19 cellular contexts compared by ENCODE assay signal in the genomic region with DNA sequence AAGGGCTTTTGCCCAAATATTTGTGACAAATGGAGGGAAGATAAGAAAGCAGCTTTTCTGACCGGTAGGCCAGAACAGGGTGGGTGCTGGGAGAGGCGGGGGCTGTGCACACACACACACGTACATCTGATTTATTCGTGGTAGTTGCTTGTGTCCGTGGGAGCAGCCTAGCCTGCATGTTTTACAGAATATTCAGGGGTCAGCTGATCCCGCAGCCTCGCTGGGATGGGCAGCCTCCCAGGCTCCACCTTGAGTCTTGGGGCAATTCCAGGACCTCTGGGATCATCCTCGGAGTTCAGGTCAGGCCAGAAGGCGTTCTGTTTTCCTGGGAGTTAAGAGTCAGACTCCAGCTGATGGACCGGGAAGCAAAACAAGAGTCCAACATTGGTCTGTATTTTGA.
A peak's percentile ranks its signal among the peaks of the same experiment; 100 is the strongest.
DNase-seq lines count a peak whose midpoint lies in the region; ATAC-seq and TF ChIP-seq lines count a peak whose summit lies in the region.
"Had no signal": no experiment of that assay in that cellular context is flagged by ENCODE, and none has a peak within 500 bp of the region (broad histone marks: within the 10 kb centered on the region; RNA-seq: fewer than 3 reads in every experiment).

No MANE protein-coding gene starts in this region.

- H3K4me1 Mint-ChIP-seq in mesothelial cell of epicardium = peaks cover 25% of the 10 kb centered on the region
- H3K4me1 Mint-ChIP-seq in activated CD4-positive, alpha-beta memory T cell treated with anti-CD3 and anti-CD28 coated beads, Interleukin-2, amount 10 ng/mL, durations not matched to agents 7 days and 5 days = no peaks in the 10 kb centered on the region
- H3K4me1 Mint-ChIP-seq: activated naive CD4-positive, alpha-beta T cell treated with anti-CD3 and anti-CD28 coated beads, Interleukin-2, amount 10 ng/mL, durations not matched to agents 7 days and 5 days had no signal

- H3K27me3 ChIP-seq in esophagus squamous epithelium = no peaks in the 10 kb centered on the region
- no peaks in the 10 kb centered on the region for H3K27me3 ChIP-seq in testis

- TF ChIP-seq POLR2A in esophagus squamous epithelium (IDR thresholded peaks at IDR 0.05) = no peak
- TF ChIP-seq POLR2A in testis (IDR thresholded peaks at IDR 0.05) = no peak

- H3K9me3 ChIP-seq in esophagus squamous epithelium = no peaks in the 10 kb centered on the region
- no peaks in the 10 kb centered on the region for H3K9me3 ChIP-seq in testis

- WGBS in esophagus squamous epithelium, 2 donors = 38 to 60% methylated on average over 4 to 7 of the region's 10 CpGs
- WGBS in testis, 2 donors = 43 to 64% methylated on average over 9 to 10 of the region's 10 CpGs

- ATAC-seq in GM19035 (IDR thresholded peaks at IDR 0.05; ENCODE audit: unreplicated experiment) (no peak), HG02678 (IDR thresholded peaks at IDR 0.05; ENCODE audit: unreplicated experiment) (no peak)
- ATAC-seq: stimulated activated naive CD8-positive, alpha-beta T cell treated with anti-CD3 and anti-CD28 coated beads, Interleukin-15, amount 100 ng/mL, for 72 hours had no signal

- no peaks in the 10 kb centered on the region for H3K9me3 Mint-ChIP-seq in mesothelial cell of epicardium
- peaks cover 2% of the 10 kb centered on the region for H3K9me3 Mint-ChIP-seq in activated CD4-positive, alpha-beta memory T cell treated with anti-CD3 and anti-CD28 coated beads, Interleukin-2, amount 10 ng/mL, durations not matched to agents 7 days and 5 days
- H3K9me3 Mint-ChIP-seq: activated naive CD4-positive, alpha-beta T cell treated with anti-CD3 and anti-CD28 coated beads, Interleukin-2, amount 10 ng/mL, durations not matched to agents 7 days and 5 days had no signal

- no peaks in the 10 kb centered on the region for H3K27me3 Mint-ChIP-seq in mesothelial cell of epicardium (ENCODE audit: low read depth)
- no peaks in the 10 kb centered on the region for H3K27me3 Mint-ChIP-seq in activated CD4-positive, alpha-beta memory T cell treated with anti-CD3 and anti-CD28 coated beads, Interleukin-2, amount 10 ng/mL, durations not matched to agents 7 days and 5 days

- H3K4me3 ChIP-seq in esophagus squamous epithelium = no peak overlapping the region
- H3K4me3 ChIP-seq in testis = no peak overlapping the region
- H3K4me3 ChIP-seq: PC-9, skin epidermis had no signal

- H3K4me3 Mint-ChIP-seq in mesothelial cell of epicardium = no peak overlapping the region
- no peak overlapping the region for H3K4me3 Mint-ChIP-seq in activated CD4-positive, alpha-beta memory T cell treated with anti-CD3 and anti-CD28 coated beads, Interleukin-2, amount 10 ng/mL, durations not matched to agents 7 days and 5 days
- H3K4me3 Mint-ChIP-seq: activated naive CD4-positive, alpha-beta T cell treated with anti-CD3 and anti-CD28 coated beads, Interleukin-2, amount 10 ng/mL, durations not matched to agents 7 days and 5 days; stimulated activated naive CD8-positive, alpha-beta T cell treated with anti-CD3 and anti-CD28 coated beads, Interleukin-15, amount 100 ng/mL, for 72 hours had no signal

- intact Hi-C loops in esophagus squamous epithelium (cut with DNase I) (no loop called here), testis (cut with DNase I; ENCODE audit: low total_unique reads) (no loop called here)

- CTCF ChIA-PET in activated CD4-positive, alpha-beta memory T cell treated with anti-CD3 and anti-CD28 coated beads, Interleukin-2, amount 10 ng/mL, durations not matched to agents 7 days and 5 days (lab: Charles Lee) = no interaction called here

- H3K36me3 Mint-ChIP-seq in mesothelial cell of epicardium = peaks cover 6% of the 10 kb centered on the region
- no peaks in the 10 kb centered on the region for H3K36me3 Mint-ChIP-seq in activated CD4-positive, alpha-beta memory T cell treated with anti-CD3 and anti-CD28 coated beads, Interleukin-2, amount 10 ng/mL, durations not matched to agents 7 days and 5 days (ENCODE audit: low read depth)
- H3K36me3 Mint-ChIP-seq: activated naive CD4-positive, alpha-beta T cell treated with anti-CD3 and anti-CD28 coated beads, Interleukin-2, amount 10 ng/mL, durations not matched to agents 7 days and 5 days had no signal

- H3K36me3 ChIP-seq in esophagus squamous epithelium = no peaks in the 10 kb centered on the region
- H3K36me3 ChIP-seq in testis (ENCODE audit: low read depth, missing control alignments) = no peaks in the 10 kb centered on the region

- H3K4me1 ChIP-seq in esophagus squamous epithelium (peaks cover 16 to 50% (median 17%) of the 10 kb centered on the region in 3 donors), testis (peaks cover 50% of the 10 kb centered on the region)

- peak overlapping the region; percentile 85 for H3K27ac Mint-ChIP-seq in mesothelial cell of epicardium
- no peak overlapping the region for H3K27ac Mint-ChIP-seq in activated CD4-positive, alpha-beta memory T cell treated with anti-CD3 and anti-CD28 coated beads, Interleukin-2, amount 10 ng/mL, durations not matched to agents 7 days and 5 days
- H3K27ac Mint-ChIP-seq: activated naive CD4-positive, alpha-beta T cell treated with anti-CD3 and anti-CD28 coated beads, Interleukin-2, amount 10 ng/mL, durations not matched to agents 7 days and 5 days had no signal

- TF ChIP-seq CTCF in esophagus squamous epithelium (IDR thresholded peaks at IDR 0.05) = no peak
- no peak for TF ChIP-seq CTCF in mesothelial cell of epicardium (IDR thresholded peaks at IDR 0.05; ENCODE audit: unreplicated experiment)
- TF ChIP-seq CTCF in testis (IDR thresholded peaks at IDR 0.05) = no peak

- POLR2A ChIA-PET in activated CD4-positive, alpha-beta memory T cell treated with anti-CD3 and anti-CD28 coated beads, Interleukin-2, amount 10 ng/mL, durations not matched to agents 7 days and 5 days (lab: Charles Lee) = no interaction called here

- H3K27ac ChIP-seq in esophagus squamous epithelium (peak overlapping the region; percentile 25 to 61 (median 48)), testis (peak overlapping the region; percentile 73 to 74)
- H3K27ac ChIP-seq: KMS-11, PC-9 had no signal

- peak; percentile 26 for DNase-seq in SW480 (ENCODE audit: low spot score)
- no peak for DNase-seq in esophagus squamous epithelium (lab: John Stamatoyannopoulos, UW)
- no peak for DNase-seq in mesothelial cell of epicardium (ENCODE audit: low spot score in 2 of 2, unreplicated experiment in 2 of 2)
- DNase-seq in testis = peak; percentile 40
- no peak for DNase-seq in NCI-H128 (lab: John Stamatoyannopoulos, UW; ENCODE audit: unreplicated experiment)
- DNase-seq in activated CD4-positive, alpha-beta memory T cell treated with anti-CD3 and anti-CD28 coated beads, Interleukin-2, amount 10 ng/mL, durations not matched to agents 7 days and 5 days = no peak
- DNase-seq: activated CD4-positive, CD25-positive, alpha-beta regulatory T cell; activated CD8-positive, alpha-beta memory T cell treated with anti-CD3 and anti-CD28 coated beads, Interleukin-2, amount 50 U/mL, for 48 hours; activated naive CD4-positive, alpha-beta T cell treated with anti-CD3 and anti-CD28 coated beads, Interleukin-2, amount 10 ng/mL, durations not matched to agents 7 days and 5 days; DMS53; HCEC 1CT; NCI-H1436; NCI-H510A treated with DMSO at 0.1 percent for 48 hours; PC-9; stimulated activated naive CD8-positive, alpha-beta T cell treated with anti-CD3 and anti-CD28 coated beads, Interleukin-15, amount 100 ng/mL, for 72 hours had no signal

Comparison
In these comparisons a context has a peak if more than half of its experiments do, and no peak if none do; other contexts are left out.
1. DNase-seq: peak in SW480 (single experiment) and testis (single experiment); none in esophagus squamous epithelium (single experiment), mesothelial cell of epicardium (0 of 2), NCI-H128 (single experiment) and activated CD4-positive, alpha-beta memory T cell treated with anti-CD3 and anti-CD28 coated beads, Interleukin-2, amount 10 ng/mL, durations not matched to agents 7 days and 5 days (single experiment).